8 cellular contexts compared by ENCODE assay signal in the genomic region with DNA sequence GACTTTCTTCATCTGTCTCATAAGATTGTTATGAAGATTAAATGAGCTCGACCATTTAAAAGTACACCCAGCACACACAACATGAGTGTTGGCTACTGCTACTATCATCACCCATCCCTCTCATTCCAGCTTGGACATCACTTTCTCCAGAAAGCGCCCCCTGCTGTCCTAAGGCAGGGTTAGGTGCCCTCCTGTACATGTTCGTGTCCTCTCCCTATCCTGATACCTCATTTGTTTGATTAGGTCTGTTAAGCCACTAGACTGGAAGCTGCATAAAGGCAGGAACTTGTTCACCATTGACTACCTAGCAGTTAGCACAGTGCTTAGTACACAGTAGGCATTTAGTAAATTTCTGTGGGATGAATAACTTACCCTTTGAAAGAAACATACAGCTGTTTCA.
DNase-seq lines count a peak whose midpoint lies in the region; ATAC-seq and TF ChIP-seq lines count a peak whose summit lies in the region.

No MANE protein-coding gene starts in this region.

- TF ChIP-seq CTCF in BE2C (IDR thresholded peaks at IDR 0.05; ENCODE audit: low read depth, low read length) (peak; percentile 65), vagina (IDR thresholded peaks at IDR 0.05) (no peak)

- TF ChIP-seq POLR2A in vagina (IDR thresholded peaks at IDR 0.05) = no peak

- H3K36me3 ChIP-seq in BE2C = no peaks in the 10 kb centered on the region
- no peaks in the 10 kb centered on the region for H3K36me3 ChIP-seq in vagina

- DNase-seq in BE2C = peak; percentile 58
- peak; percentile 30 for DNase-seq in HT-29 (ENCODE audit: low spot score)
- DNase-seq in activated CD8-positive, alpha-beta memory T cell treated with anti-CD3 and anti-CD28 coated beads, Interleukin-2, amount 50 U/mL, for 48 hours = peak; percentile 73
- DNase-seq in kidney tubule cell (ENCODE audit: low spot score) = peak; percentile 13
- DNase-seq in NCI-H774 (lab: John Stamatoyannopoulos, UW) = no peak
- no peak for DNase-seq in vagina (ENCODE audit: extremely low spot score in 2 of 2)
- DNase-seq in kidney glomerular epithelial cell (lab: John Stamatoyannopoulos, UW) = no peak

- H3K4me3 ChIP-seq in BE2C (ENCODE audit: low read depth, low read length) = no peak overlapping the region
- H3K4me3 ChIP-seq in vagina = no peak overlapping the region

- peaks cover 42% of the 10 kb centered on the region for H3K27me3 ChIP-seq in BE2C
- no peaks in the 10 kb centered on the region for H3K27me3 ChIP-seq in vagina

- H3K9me3 ChIP-seq in BE2C (no peaks in the 10 kb centered on the region), vagina (no peaks in the 10 kb centered on the region)

- no peak overlapping the region for H3K27ac ChIP-seq in vagina

- no peak for ATAC-seq in HG03196 (IDR thresholded peaks at IDR 0.05; ENCODE audit: unreplicated experiment)

- intact Hi-C loops in vagina (cut with DNase I) = no loop called here

- H3K4me1 ChIP-seq in BE2C = no peaks in the 10 kb centered on the region
- H3K4me1 ChIP-seq in vagina = no peaks in the 10 kb centered on the region

Comparison
In these comparisons a context has a peak if more than half of its experiments do, and no peak if none do; other contexts are left out.
1. DNase-seq: peak in BE2C (single experiment), HT-29 (single experiment), activated CD8-positive, alpha-beta memory T cell treated with anti-CD3 and anti-CD28 coated beads, Interleukin-2, amount 50 U/mL, for 48 hours (single experiment) and kidney tubule cell (single experiment); none in NCI-H774 (single experiment), vagina (0 of 2) and kidney glomerular epithelial cell (single experiment).